Comparison of ENCODE assay signal across 28 cellular contexts in genomic region chr4:24624381-24624780, GRCh38.
"Had no signal": no experiment of that assay in that cellular context is flagged by ENCODE, and none has a peak within 500 bp of the region (broad histone marks: within the 10 kb centered on the region; RNA-seq: fewer than 3 reads in every experiment).

No MANE protein-coding gene starts in this region.

- H3K9me3 ChIP-seq: ascending aorta, body of pancreas had no signal

- H3K36me3 ChIP-seq: ascending aorta had no signal

- H3K27me3 ChIP-seq: ascending aorta, body of pancreas had no signal

- DNase-seq: activated CD4-positive, alpha-beta T cell treated with anti-CD3 and anti-CD28 coated beads for 48 hours; activated CD4-positive, alpha-beta T cell treated with anti-CD3 and anti-CD28 coated beads, Interleukin-2, amount 50 U/mL, for 4 hours; activated CD4-positive, CD25-positive, alpha-beta regulatory T cell treated with anti-CD3 and anti-CD28 coated beads, Interleukin-2, amount 50 U/mL, for 72 hours; activated CD8-positive, alpha-beta memory T cell treated with anti-CD3 and anti-CD28 coated beads, Interleukin-2, amount 50 U/mL, for 48 hours; activated CD8-positive, alpha-beta T cell treated with anti-CD3 and anti-CD28 coated beads, Interleukin-2, amount 10 ng/mL, durations not matched to agents 7 days and 5 days; activated effector memory CD4-positive, alpha-beta T cell treated with Interleukin-2 at 50 U/mL for 16 hours; activated naive CD4-positive, alpha-beta T cell; activated T-cell treated with anti-CD3 and anti-CD28 coated beads, Interleukin-2, amount 50 U/mL, for 1 hour; amniotic stem cell; body of pancreas; central memory CD4-positive, alpha-beta T cell; Kasumi-1; NCI-H1105 treated with DMSO at 0.1 percent for 48 hours; NCI-H1436 treated with DMSO at 0.1 percent for 48 hours; NCI-H187; NCI-H2081; NCI-H446; NCI-H526 treated with DMSO at 0.1 percent for 48 hours; NK-92 treated with Interleukin-12 subunit alpha and Interleukin-12 subunit beta, amount 100 ng/mL, for 24 hours; OCI-M1; SHP77; T-helper 17 cell; T-helper 9 cell had no signal

- H3K4me1 Mint-ChIP-seq: activated naive CD4-positive, alpha-beta T cell treated with anti-CD3 and anti-CD28 coated beads, Interleukin-2, amount 50 U/mL, for 24 hours; T-helper 17 cell had no signal

- H3K4me1 ChIP-seq: ascending aorta, body of pancreas had no signal

- H3K4me3 ChIP-seq: ascending aorta, body of pancreas had no signal

- H3K27ac Mint-ChIP-seq: activated CD8-positive, alpha-beta T cell treated with anti-CD3 and anti-CD28 coated beads, Interleukin-2, amount 10 ng/mL, durations not matched to agents 7 days and 5 days; activated naive CD4-positive, alpha-beta T cell treated with anti-CD3 and anti-CD28 coated beads, Interleukin-2, amount 50 U/mL, for 24 hours; activated T-helper 1 cell treated with anti-CD3 and anti-CD28 coated beads, Interleukin-12 subunit alpha, Interleukin-12 subunit beta, Interleukin-2, Interleukin-4 antibody, amounts not matched to agents 30 ng/mL and 10 ng/mL and 1 ng/mL, durations not matched to agents 14 hours and 24 hours and 36 hours; T-helper 17 cell had no signal

- ATAC-seq: activated CD8-positive, alpha-beta T cell treated with anti-CD3 and anti-CD28 coated beads, Interleukin-2, amount 10 ng/mL, durations not matched to agents 7 days and 5 days; body of pancreas; Panc1; T-helper 17 cell; WTC11 had no signal

- H3K4me3 Mint-ChIP-seq: activated CD8-positive, alpha-beta T cell treated with anti-CD3 and anti-CD28 coated beads, Interleukin-2, amount 10 ng/mL, durations not matched to agents 7 days and 5 days; activated naive CD4-positive, alpha-beta T cell treated with anti-CD3 and anti-CD28 coated beads, Interleukin-2, amount 50 U/mL, for 24 hours; activated T-helper 1 cell treated with anti-CD3 and anti-CD28 coated beads, Interleukin-12 subunit alpha, Interleukin-12 subunit beta, Interleukin-2, Interleukin-4 antibody, amounts not matched to agents 30 ng/mL and 10 ng/mL and 1 ng/mL, durations not matched to agents 14 hours and 24 hours and 36 hours; T-helper 17 cell; WTC11 had no signal
